ENCODE assay signal across 13 cellular contexts in the genomic region with DNA sequence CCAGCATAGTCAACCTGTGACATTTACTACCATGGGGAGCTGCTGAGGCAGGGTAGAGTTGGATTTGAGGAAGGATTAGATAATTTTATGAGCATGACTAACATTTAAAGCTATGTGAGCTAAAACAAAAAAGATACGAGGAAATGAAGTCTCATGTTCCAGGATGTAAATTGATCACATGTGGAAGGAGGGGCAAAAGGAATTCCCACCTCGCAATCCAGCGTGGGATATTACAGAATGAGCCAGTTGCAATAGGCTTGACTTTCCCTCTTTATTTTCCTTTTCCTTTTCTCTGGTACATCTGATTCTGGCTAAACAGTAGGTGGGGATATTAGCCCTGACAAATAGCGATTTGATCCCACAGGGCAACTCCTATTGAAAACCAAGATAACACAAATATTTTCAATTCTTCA.
DNase-seq lines count a peak whose midpoint lies in the region; ATAC-seq and TF ChIP-seq lines count a peak whose summit lies in the region.
"Had no signal": no experiment of that assay in that cellular context is flagged by ENCODE, and none has a peak within 500 bp of the region (broad histone marks: within the 10 kb centered on the region; RNA-seq: fewer than 3 reads in every experiment).

No MANE protein-coding gene starts in this region.

- DNase-seq in DMS53 (lab: John Stamatoyannopoulos, UW) (peak; percentile 21), DMS53 treated with DMSO at 0.1 percent for 48 hours (lab: John Stamatoyannopoulos, UW; ENCODE audit: unreplicated experiment) (no peak), SK-MEL-5 (ENCODE audit: low read depth, low spot score) (peak; percentile 65), fibroblast of mammary gland (ENCODE audit: low read depth) (peak; percentile 97), smooth muscle cell of the brain vasculature (ENCODE audit: low read depth, low spot score) (peak; percentile 70)
- DNase-seq in activated T-cell treated with anti-CD3 and anti-CD28 coated beads, Interleukin-2, amount 50 U/mL, for 4 hours, result no peak
- DNase-seq: activated T-cell treated with anti-CD3 and anti-CD28 coated beads, Interleukin-2, amount 50 U/mL, for 48 hours; NCI-H748 treated with DMSO at 0.1 percent for 48 hours; stimulated activated CD4-positive, alpha-beta T cell treated with anti-CD3 and anti-CD28 coated beads, Interleukin-4, amount 100 ng/mL, for 4 hours had no signal

- no peak for ATAC-seq in activated T-cell treated with anti-CD3 and anti-CD28 coated beads, Interleukin-2, amount 50 U/mL, for 4 hours
- ATAC-seq in GM18873 (IDR thresholded peaks at IDR 0.05; ENCODE audit: low FRiP score, unreplicated experiment) (no peak), GM19324 (IDR thresholded peaks at IDR 0.05; ENCODE audit: low FRiP score, unreplicated experiment) (no peak)

- TF ChIP-seq CTCF in fibroblast of mammary gland (conservative IDR thresholded peaks at IDR 0.05; ENCODE audit: control insufficient read depth, insufficient read depth, low read depth, low read length), result peak; percentile 47

- H3K4me1 Mint-ChIP-seq in activated T-cell treated with anti-CD3 and anti-CD28 coated beads, Interleukin-2, amount 50 U/mL, for 4 hours (ENCODE audit: low read depth), result no peaks in the 10 kb centered on the region

- no peak overlapping the region for H3K4me3 ChIP-seq in fibroblast of mammary gland (ENCODE audit: control insufficient read depth, low read depth, low read length)
- H3K4me3 ChIP-seq: coronary artery, thoracic aorta had no signal

- peaks cover 2% of the 10 kb centered on the region for H3K27me3 Mint-ChIP-seq in activated T-cell treated with anti-CD3 and anti-CD28 coated beads, Interleukin-2, amount 50 U/mL, for 4 hours (ENCODE audit: low read depth)

- H3K4me3 Mint-ChIP-seq in activated T-cell treated with anti-CD3 and anti-CD28 coated beads, Interleukin-2, amount 50 U/mL, for 4 hours, result no peak overlapping the region

- H3K9me3 Mint-ChIP-seq in activated T-cell treated with anti-CD3 and anti-CD28 coated beads, Interleukin-2, amount 50 U/mL, for 4 hours, result no peaks in the 10 kb centered on the region

- H3K36me3 Mint-ChIP-seq in activated T-cell treated with anti-CD3 and anti-CD28 coated beads, Interleukin-2, amount 50 U/mL, for 4 hours (ENCODE audit: insufficient read depth), result no peaks in the 10 kb centered on the region

- in situ Hi-C loops in SK-MEL-5 (cut with HindIII; ENCODE audit: low pct_unique_long_range_greater_than_20kb, low sequenced_read_pairs), result no loop called here

Comparison
In these comparisons a context has a peak if more than half of its experiments do, and no peak if none do; other contexts are left out.
1. DNase-seq: peak in DMS53 (single experiment), SK-MEL-5 (single experiment), fibroblast of mammary gland (single experiment) and smooth muscle cell of the brain vasculature (single experiment); none in DMS53 treated with DMSO at 0.1 percent for 48 hours (single experiment) and activated T-cell treated with anti-CD3 and anti-CD28 coated beads, Interleukin-2, amount 50 U/mL, for 4 hours (single experiment).